Comparison of ENCODE assay signal across 18 cellular contexts in genomic region chr12:33205986-33206385, GRCh38.
"Had no signal": no experiment of that assay in that cellular context is flagged by ENCODE, and none has a peak within 500 bp of the region (broad histone marks: within the 10 kb centered on the region; RNA-seq: fewer than 3 reads in every experiment).

No MANE protein-coding gene starts in this region.

- ATAC-seq: lower lobe of right lung had no signal

- H3K36me3 ChIP-seq: esophagus muscularis mucosa, left ventricle myocardium inferior, lower lobe of right lung, neutrophil, right atrium auricular region, sigmoid colon, upper lobe of left lung, vagina had no signal

- H3K27ac Mint-ChIP-seq: immature natural killer cell, naive B cell, nephron progenitor cell had no signal

- FAIRE-seq: keratinocyte had no signal

- H3K4me3 Mint-ChIP-seq: immature natural killer cell, naive B cell, nephron progenitor cell had no signal

- H3K9me3 ChIP-seq: neutrophil, sigmoid colon, vagina had no signal

- H3K27me3 ChIP-seq: esophagus muscularis mucosa, neutrophil, right atrium auricular region, sigmoid colon, upper lobe of left lung, vagina had no signal

- H3K4me3 ChIP-seq: esophagus muscularis mucosa, left ventricle myocardium inferior, lower lobe of right lung, right atrium auricular region, sigmoid colon, skin epidermis, upper lobe of left lung, vagina had no signal

- H3K27ac ChIP-seq: epithelial cell of prostate, esophagus muscularis mucosa, left ventricle myocardium inferior, lower lobe of right lung, neutrophil, right atrium auricular region, skin epidermis, upper lobe of left lung, vagina had no signal

- H3K4me1 Mint-ChIP-seq: immature natural killer cell, naive B cell, nephron progenitor cell had no signal

- DNase-seq: effector memory CD4-positive, alpha-beta T cell; immature natural killer cell; left ventricle myocardium inferior; lower lobe of right lung; mesenchymal stem cell; naive B cell; nephron progenitor cell; sigmoid colon; stimulated activated CD4-positive, alpha-beta T cell treated with anti-CD3 and anti-CD28 coated beads, Interleukin-12 subunit alpha, Interleukin-12 subunit beta, amount 100 ng/mL, for 4 hours; stimulated activated naive CD4-positive, alpha-beta T cell treated with Interleukin-2 at 50 U/mL for 16 hours; upper lobe of left lung had no signal

- H3K27me3 Mint-ChIP-seq: naive B cell had no signal

- H3K36me3 Mint-ChIP-seq: naive B cell had no signal

- H3K4me1 ChIP-seq: left ventricle myocardium inferior, lower lobe of right lung, right atrium auricular region, upper lobe of left lung, vagina had no signal
